ENCODE assay signal across 28 cellular contexts in genomic region chr6:176766-177165, GRCh38.
"Had no signal": no experiment of that assay in that cellular context is flagged by ENCODE, and none has a peak within 500 bp of the region (broad histone marks: within the 10 kb centered on the region; RNA-seq: fewer than 3 reads in every experiment).

No MANE protein-coding gene starts in this region.

- H3K4me1 ChIP-seq: colonic mucosa, esophagus squamous epithelium, foreskin keratinocyte, gastrocnemius medialis, gastroesophageal sphincter, heart left ventricle, heart right ventricle had no signal

- ATAC-seq: effector memory CD8-positive, alpha-beta T cell; esophagus mucosa; foreskin keratinocyte; gastrocnemius medialis; gastroesophageal sphincter; heart left ventricle; heart right ventricle had no signal

- H3K9me3 ChIP-seq: colonic mucosa, esophagus squamous epithelium, gastrocnemius medialis, gastroesophageal sphincter, heart left ventricle, heart right ventricle had no signal

- H3K36me3 ChIP-seq: colonic mucosa, esophagus squamous epithelium, gastrocnemius medialis, gastroesophageal sphincter, heart left ventricle, heart right ventricle had no signal

- H3K4me3 ChIP-seq: colonic mucosa, coronary artery, dorsolateral prefrontal cortex, esophagus squamous epithelium, gastrocnemius medialis, gastroesophageal sphincter, heart left ventricle, heart right ventricle had no signal

- H3K4me1 Mint-ChIP-seq: endodermal cell had no signal

- H3K27me3 ChIP-seq: colonic mucosa, gastrocnemius medialis had no signal

- FAIRE-seq: colon, endometrium, endothelial cell of umbilical vein, frontal cortex had no signal

- H3K9me3 Mint-ChIP-seq: effector memory CD8-positive, alpha-beta T cell had no signal

- H3K27ac ChIP-seq: colonic mucosa, coronary artery, dorsolateral prefrontal cortex, epithelial cell of prostate, esophagus squamous epithelium, foreskin keratinocyte, gastrocnemius medialis, gastroesophageal sphincter, heart left ventricle, heart right ventricle had no signal

- H3K27ac Mint-ChIP-seq: dendritic cell treated with granulocyte-macrophage colony-stimulating factor and Interleukin-4, amounts not matched to agents 40 ng/mL and 50 ng/mL, for 4 days; effector memory CD8-positive, alpha-beta T cell; endodermal cell had no signal

- H3K4me3 Mint-ChIP-seq: dendritic cell treated with granulocyte-macrophage colony-stimulating factor and Interleukin-4, amounts not matched to agents 40 ng/mL and 50 ng/mL, for 4 days; effector memory CD8-positive, alpha-beta T cell; endodermal cell had no signal

- DNase-seq: cortex of kidney; dermis blood vessel endothelial cell; dorsolateral prefrontal cortex; effector CD4-positive, alpha-beta T cell; effector CD8-positive, alpha-beta T cell; effector memory CD4-positive, alpha-beta T cell; effector memory CD8-positive, alpha-beta T cell; endodermal cell; erythroblast; esophagus squamous epithelium; foreskin fibroblast; foreskin keratinocyte; foreskin melanocyte; gastrocnemius medialis; glutamatergic neuron; head of caudate nucleus; heart left ventricle; heart right ventricle had no signal
